Comparison of ENCODE assay signal across 25 cellular contexts in the genomic region with DNA sequence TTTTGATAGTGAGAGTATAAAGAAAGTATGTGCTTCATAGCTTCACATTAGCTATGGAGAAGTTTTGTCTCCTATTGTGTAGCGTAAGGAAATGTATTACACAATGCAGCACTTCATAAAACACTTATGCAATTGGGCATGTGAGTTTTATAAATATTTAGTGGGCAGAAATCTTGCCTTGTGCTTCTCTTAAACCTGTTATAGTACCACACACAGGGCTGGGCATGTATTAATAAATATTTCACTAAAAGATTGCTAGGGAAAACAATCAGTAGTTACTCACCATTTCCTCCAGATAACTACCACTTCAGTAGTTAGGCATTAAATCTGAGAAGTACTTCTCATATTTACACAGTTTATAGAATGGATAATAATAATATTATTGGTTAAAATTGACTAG.
DNase-seq lines count a peak whose midpoint lies in the region; ATAC-seq, FAIRE-seq and TF ChIP-seq lines count a peak whose summit lies in the region.
"Had no signal": no experiment of that assay in that cellular context is flagged by ENCODE, and none has a peak within 500 bp of the region (broad histone marks: within the 10 kb centered on the region; RNA-seq: fewer than 3 reads in every experiment).

No MANE protein-coding gene starts in this region.

- peaks cover 5% of the 10 kb centered on the region for H3K36me3 Mint-ChIP-seq in HFFc6 (ENCODE audit: low read depth)
- H3K36me3 Mint-ChIP-seq in CD4-positive, alpha-beta T cell (ENCODE audit: low read depth): no peaks in the 10 kb centered on the region
- H3K36me3 Mint-ChIP-seq: IgD-negative memory B cell, neural progenitor cell had no signal

- H3K4me3 Mint-ChIP-seq in HFFc6: no peak overlapping the region
- H3K4me3 Mint-ChIP-seq in CD4-positive, alpha-beta T cell: no peak overlapping the region
- H3K4me3 Mint-ChIP-seq: activated naive CD8-positive, alpha-beta T cell treated with anti-CD3 and anti-CD28 coated beads, Interleukin-2, amount 50 U/mL, for 24 hours; IgD-negative memory B cell; neural progenitor cell had no signal

- H3K14ac ChIP-seq in mesenchymal stem cell (ENCODE audit: low read length in 2 of 2): no peak overlapping the region

- no peak overlapping the region for H2BK5ac ChIP-seq in mesenchymal stem cell (ENCODE audit: low read depth, low read length, poor library complexity, severe bottlenecking)

- H3K9me3 Mint-ChIP-seq in HFFc6: no peaks in the 10 kb centered on the region; the same call in 1 of the 2 replicates
- H3K9me3 Mint-ChIP-seq in CD4-positive, alpha-beta T cell: peaks cover 7% of the 10 kb centered on the region
- H3K9me3 Mint-ChIP-seq: activated naive CD8-positive, alpha-beta T cell treated with anti-CD3 and anti-CD28 coated beads, Interleukin-2, amount 50 U/mL, for 24 hours; neural progenitor cell had no signal

- no peak overlapping the region for H2BK120ac ChIP-seq in mesenchymal stem cell (ENCODE audit: low read depth, low read length)

- peaks cover 3% of the 10 kb centered on the region; the same call in 1 of the 2 replicates for H3K27me3 Mint-ChIP-seq in HFFc6 (ENCODE audit: insufficient read depth)
- H3K27me3 Mint-ChIP-seq in CD4-positive, alpha-beta T cell: no peaks in the 10 kb centered on the region
- H3K27me3 Mint-ChIP-seq: activated naive CD8-positive, alpha-beta T cell treated with anti-CD3 and anti-CD28 coated beads, Interleukin-2, amount 50 U/mL, for 24 hours; IgD-negative memory B cell had no signal

- no peak overlapping the region for H4K91ac ChIP-seq in mesenchymal stem cell (ENCODE audit: low read length)

- H2BK12ac ChIP-seq in mesenchymal stem cell (ENCODE audit: low read length in 2 of 2): no peak overlapping the region

- no CpG with 5 or more reads among the region's 1 CpG for WGBS in mesenchymal stem cell

- H3K79me2 ChIP-seq in fibroblast of lung (ENCODE audit: control insufficient read depth, insufficient read depth, low read length): no peaks in the 10 kb centered on the region

- H2AK5ac ChIP-seq in mesenchymal stem cell (ENCODE audit: low read length, severe bottlenecking): no peak overlapping the region

- H3K4me1 ChIP-seq in fibroblast of lung (ENCODE audit: control insufficient read depth, extremely low read depth, insufficient read depth, low read length) (no peaks in the 10 kb centered on the region), mesenchymal stem cell (ENCODE audit: control insufficient read depth, insufficient read depth, low read depth, low read length) (peaks cover 2% of the 10 kb centered on the region)
- H3K4me1 ChIP-seq: neural progenitor cell, psoas muscle, spleen had no signal

- no peaks in the 10 kb centered on the region for H4K20me1 ChIP-seq in fibroblast of lung (ENCODE audit: control insufficient read depth, extremely low read depth, insufficient read depth, low read length)

- H3K27me3 ChIP-seq in fibroblast of lung (ENCODE audit: control insufficient read depth, insufficient read depth, low read length): no peaks in the 10 kb centered on the region
- H3K27me3 ChIP-seq in mesenchymal stem cell (ENCODE audit: control insufficient read depth in 1 of 2, insufficient read depth in 1 of 2, low read length in 2 of 2): no peaks in the 10 kb centered on the region
- H3K27me3 ChIP-seq in CD4-positive, alpha-beta T cell (ENCODE audit: control insufficient read depth, insufficient read depth, low read length): no peaks in the 10 kb centered on the region
- H3K27me3 ChIP-seq: dorsolateral prefrontal cortex, MG63, SJCRH30, spleen had no signal

- POLR2A ChIA-PET in CD4-positive, alpha-beta T cell (lab: Charles Lee): no interaction called here

- H3K9ac ChIP-seq in fibroblast of lung (ENCODE audit: insufficient read depth, low read length): no peak overlapping the region
- no peak overlapping the region for H3K9ac ChIP-seq in mesenchymal stem cell (ENCODE audit: low read length)
- H3K9ac ChIP-seq: neural progenitor cell had no signal

- peak; percentile 55 for FAIRE-seq in D721Med (lab: Jason Lieb, UNC)
- no peak for FAIRE-seq in RCC 7860 (lab: Jason Lieb, UNC)

- H3K23ac ChIP-seq in mesenchymal stem cell (ENCODE audit: low read length in 2 of 2): no peak overlapping the region

- no peak overlapping the region for H3K4ac ChIP-seq in mesenchymal stem cell (ENCODE audit: low read depth in 1 of 2, low read length in 2 of 2)

- H3K4me3 ChIP-seq in fibroblast of lung (replicated peaks in 1 of 4; ENCODE audit: control extremely low read depth in 1 of 4, insufficient read depth in 1 of 4, low read depth in 3 of 4, low read length in 4 of 4) (no peak overlapping the region), mesenchymal stem cell (ENCODE audit: insufficient read depth in 1 of 2, low read depth in 1 of 2, low read length in 2 of 2) (no peak overlapping the region)
- H3K4me3 ChIP-seq: dorsolateral prefrontal cortex, MG63, neural progenitor cell, psoas muscle, SJCRH30, spleen had no signal

- H3K27ac Mint-ChIP-seq in HFFc6: no peak overlapping the region
- H3K27ac Mint-ChIP-seq in CD4-positive, alpha-beta T cell: no peak overlapping the region
- H3K27ac Mint-ChIP-seq: activated naive CD8-positive, alpha-beta T cell treated with anti-CD3 and anti-CD28 coated beads, Interleukin-2, amount 50 U/mL, for 24 hours; IgD-negative memory B cell; neural progenitor cell had no signal

- H3K4me1 Mint-ChIP-seq in HFFc6 (ENCODE audit: low read depth): peaks cover 33% of the 10 kb centered on the region; the same call in 1 of the 2 replicates
- H3K4me1 Mint-ChIP-seq in CD4-positive, alpha-beta T cell (ENCODE audit: low read depth): no peaks in the 10 kb centered on the region
- H3K4me1 Mint-ChIP-seq: activated naive CD8-positive, alpha-beta T cell treated with anti-CD3 and anti-CD28 coated beads, Interleukin-2, amount 50 U/mL, for 24 hours; IgD-negative memory B cell; neural progenitor cell had no signal

- no peaks in the 10 kb centered on the region for H3K79me1 ChIP-seq in mesenchymal stem cell (replicated peaks; ENCODE audit: low read length, poor library complexity, severe bottlenecking)

- CTCF ChIA-PET in CD4-positive, alpha-beta T cell (lab: Charles Lee): no interaction called here

- no peak overlapping the region for H2BK15ac ChIP-seq in mesenchymal stem cell (ENCODE audit: low read depth, poor library complexity, severe bottlenecking)

- H3K9me3 ChIP-seq in fibroblast of lung (ENCODE audit: control insufficient read depth, insufficient read depth, low read depth, low read length) (no peaks in the 10 kb centered on the region), mesenchymal stem cell (ENCODE audit: control insufficient read depth, low read length) (peaks cover 5% of the 10 kb centered on the region)
- H3K9me3 ChIP-seq in CD4-positive, alpha-beta T cell (ENCODE audit: control insufficient read depth, low read length): peaks cover 5% of the 10 kb centered on the region
- H3K9me3 ChIP-seq: MG63, psoas muscle, SJCRH30, spleen had no signal

- intact Hi-C loops in CD4-positive, alpha-beta T cell (cut with DNase I, micrococcal nuclease): no loop called here

- no peak for ATAC-seq in HG02870 (IDR thresholded peaks at IDR 0.05; ENCODE audit: unreplicated experiment)
- ATAC-seq in CD4-positive, alpha-beta T cell (ENCODE audit: poor library complexity): no peak
- ATAC-seq: activated naive CD8-positive, alpha-beta T cell treated with anti-CD3 and anti-CD28 coated beads, Interleukin-2, amount 50 U/mL, for 24 hours; left lobe of liver; psoas muscle had no signal

- H2AFZ ChIP-seq in fibroblast of lung (ENCODE audit: low read length) (no peak overlapping the region), mesenchymal stem cell (ENCODE audit: low read depth, low read length) (no peak overlapping the region)
- H2AFZ ChIP-seq: neural progenitor cell had no signal

- DNase-seq in D721Med (ENCODE audit: insufficient read length, low spot score) (no peak), RCC 7860 (ENCODE audit: low spot score) (peak; percentile 13), fibroblast of lung (ENCODE audit: low read depth in 2 of 2) (peak; percentile 57 to 79), mesenchymal stem cell (peak; percentile 27), HFFc6 (no peak), DMS153 (lab: John Stamatoyannopoulos, UW) (no peak)
- DNase-seq in CD4-positive, alpha-beta T cell: no peak
- DNase-seq: activated CD4-positive, alpha-beta T cell treated with anti-CD3 and anti-CD28 coated beads, Interleukin-2, amount 50 U/mL, for 4 hours; activated CD8-positive, alpha-beta memory T cell treated with anti-CD3 and anti-CD28 coated beads, Interleukin-2, amount 50 U/mL, for 48 hours; activated effector memory CD4-positive, alpha-beta T cell treated with anti-CD3 and anti-CD28 coated beads, Interleukin-2, amount 50 U/mL, for 16 hours; activated naive CD8-positive, alpha-beta T cell treated with anti-CD3 and anti-CD28 coated beads, Interleukin-2, amount 50 U/mL, for 24 hours; dorsolateral prefrontal cortex; MG63; NCI-H345; psoas muscle; SJCRH30; spleen; stimulated activated CD4-positive, alpha-beta T cell treated with anti-CD3 and anti-CD28 coated beads, Interleukin-4, amount 100 ng/mL, for 4 hours; T-helper 2 cell; trophoblast cell; WERI-Rb-1 had no signal

- no peak overlapping the region for H3K18ac ChIP-seq in mesenchymal stem cell (ENCODE audit: low read depth in 1 of 2, low read length in 2 of 2)

- no peaks in the 10 kb centered on the region for H3K36me3 ChIP-seq in fibroblast of lung (ENCODE audit: control insufficient read depth, insufficient read depth, low read length)
- no peaks in the 10 kb centered on the region for H3K36me3 ChIP-seq in mesenchymal stem cell (ENCODE audit: control insufficient read depth in 1 of 2, insufficient read depth in 2 of 2, low read depth in 1 of 2, low read length in 2 of 2)
- H3K36me3 ChIP-seq: MG63, neural progenitor cell, SJCRH30, spleen, WERI-Rb-1 had no signal

- no peak overlapping the region for H3K4me2 ChIP-seq in fibroblast of lung (ENCODE audit: extremely low read depth, insufficient read depth, low read length)
- no peak overlapping the region for H3K4me2 ChIP-seq in mesenchymal stem cell (ENCODE audit: low read length, poor library complexity, severe bottlenecking)
- H3K4me2 ChIP-seq: neural progenitor cell had no signal

- TF ChIP-seq CTCF in D721Med (IDR thresholded peaks at IDR 0.05; ENCODE audit: insufficient read depth, missing control alignments) (no peak), fibroblast of lung (conservative IDR thresholded peaks at IDR 0.05 in 1 of 2, IDR thresholded peaks at IDR 0.05 in 1 of 2; ENCODE audit: low read depth in 1 of 2, low read length in 2 of 2) (no peak), HFFc6 (IDR thresholded peaks at IDR 0.05) (no peak)
- no peak for TF ChIP-seq CTCF in CD4-positive, alpha-beta T cell (IDR thresholded peaks at IDR 0.05)

- no peak overlapping the region for H4K8ac ChIP-seq in mesenchymal stem cell (ENCODE audit: low read length)

- H3K27ac ChIP-seq in fibroblast of lung (ENCODE audit: insufficient read depth, low read length): no peak overlapping the region
- H3K27ac ChIP-seq in mesenchymal stem cell (ENCODE audit: low read length, poor library complexity, severe bottlenecking): peak overlapping the region; percentile 45
- no peak overlapping the region for H3K27ac ChIP-seq in CD4-positive, alpha-beta T cell (ENCODE audit: low read depth, low read length)
- H3K27ac ChIP-seq: dorsolateral prefrontal cortex, neural progenitor cell, psoas muscle, SJCRH30, spleen, WERI-Rb-1 had no signal

Comparison
In these comparisons a context has a peak if more than half of its experiments do, and no peak if none do; other contexts are left out.
1. DNase-seq: peak in RCC 7860 (single experiment), fibroblast of lung (2 of 2) and mesenchymal stem cell (single experiment); none in D721Med (single experiment), HFFc6 (single experiment), CD4-positive, alpha-beta T cell (0 of 10) and DMS153 (single experiment).